ENCODE assay signal across 21 cellular contexts in the genomic region with DNA sequence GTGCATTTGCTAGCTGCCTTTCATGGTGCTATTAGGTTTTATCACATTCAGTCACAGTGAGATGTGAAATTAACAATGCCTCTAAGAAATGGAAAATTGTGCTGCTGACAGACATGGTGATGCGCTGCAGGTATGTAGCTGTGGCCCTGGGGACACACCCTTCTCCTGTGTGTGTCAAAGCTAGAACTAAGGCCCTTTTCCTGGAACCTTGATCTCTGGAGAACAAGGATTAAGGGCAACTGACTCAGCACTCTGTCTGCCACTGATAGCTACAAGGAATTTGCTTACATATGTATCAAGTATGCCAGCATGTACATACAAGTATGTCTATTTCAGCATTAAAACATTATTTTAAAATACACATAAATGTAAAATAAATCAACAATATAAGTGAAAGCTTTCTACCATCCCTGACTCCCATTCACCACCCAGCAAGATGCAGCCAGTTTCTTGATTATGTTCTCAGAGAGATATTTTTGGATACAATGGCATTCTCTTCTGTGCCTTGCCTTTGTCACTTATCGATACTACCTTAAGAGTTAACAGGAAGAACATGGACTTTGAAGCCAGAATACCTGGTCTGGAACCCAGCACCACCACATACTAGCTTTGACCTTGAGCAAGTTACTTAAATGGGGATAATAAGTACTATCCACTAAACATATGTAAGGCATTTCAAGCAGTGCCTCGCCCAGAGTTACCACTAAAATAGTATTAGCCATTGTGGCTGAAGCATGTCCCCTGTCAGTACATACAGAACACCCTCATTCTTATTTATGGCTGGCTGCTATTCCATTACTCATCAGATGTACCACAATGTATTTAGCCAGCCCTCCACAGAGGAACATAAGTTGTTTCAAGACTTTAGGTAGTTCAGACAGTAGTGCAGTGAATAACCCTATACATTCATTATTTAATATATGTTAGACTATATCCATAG.
DNase-seq lines count a peak whose midpoint lies in the region; FAIRE-seq and TF ChIP-seq lines count a peak whose summit lies in the region.
"Had no signal": no experiment of that assay in that cellular context is flagged by ENCODE, and none has a peak within 500 bp of the region (broad histone marks: within the 10 kb centered on the region; RNA-seq: fewer than 3 reads in every experiment).

No MANE protein-coding gene starts in this region.

- no peak overlapping the region for H3K4me3 Mint-ChIP-seq in brain
- H3K4me3 Mint-ChIP-seq: activated CD4-positive, alpha-beta memory T cell treated with anti-CD3 and anti-CD28 coated beads, Interleukin-2, amount 10 ng/mL, durations not matched to agents 7 days and 5 days; CD8-positive, alpha-beta memory T cell; stimulated activated memory B cell treated with anti-CD40 and anti-IgM and Interleukin-4, amounts not matched to agents 10 μg/mL and 1 μg/mL and 100 μg/mL, for 72 hours had no signal

- peak overlapping the region; percentile 30 for H3K9ac ChIP-seq in keratinocyte (ENCODE audit: control insufficient read depth, extremely low read depth, insufficient read depth, low read length)
- peak overlapping the region; percentile 52 for H3K9ac ChIP-seq in smooth muscle cell (ENCODE audit: low read depth)

- H3K27me3 Mint-ChIP-seq in brain = peaks cover 4% of the 10 kb centered on the region
- H3K27me3 Mint-ChIP-seq: activated CD4-positive, alpha-beta memory T cell treated with anti-CD3 and anti-CD28 coated beads, Interleukin-2, amount 10 ng/mL, durations not matched to agents 7 days and 5 days; CD8-positive, alpha-beta memory T cell had no signal

- H3K27ac Mint-ChIP-seq in brain = peak overlapping the region in 3 of 5 experiments; percentile 36 to 57 (median 48)
- H3K27ac Mint-ChIP-seq: activated CD4-positive, alpha-beta memory T cell treated with anti-CD3 and anti-CD28 coated beads, Interleukin-2, amount 10 ng/mL, durations not matched to agents 7 days and 5 days; CD8-positive, alpha-beta memory T cell; stimulated activated memory B cell treated with anti-CD40 and anti-IgM and Interleukin-4, amounts not matched to agents 10 μg/mL and 1 μg/mL and 100 μg/mL, for 72 hours had no signal

- WGBS in smooth muscle cell (ENCODE audit: low lambda C conversion rate) = 66% methylated on average over 3 of the region's 3 CpGs

- peak; percentile 91 for FAIRE-seq in keratinocyte (lab: Jason Lieb, UNC)

- TF ChIP-seq CTCF in brain (conservative IDR thresholded peaks at IDR 0.05) = no peak
- no peak for TF ChIP-seq CTCF in keratinocyte (optimal IDR thresholded peaks at IDR 0.05 in 1 of 3, IDR thresholded peaks at IDR 0.05 in 1 of 3, conservative IDR thresholded peaks at IDR 0.05 in 1 of 3; ENCODE audit: extremely low read depth in 1 of 3, insufficient read depth in 2 of 3, low read length in 3 of 3)
- no peak for TF ChIP-seq CTCF in smooth muscle cell (IDR thresholded peaks at IDR 0.05; ENCODE audit: borderline replicate concordance, insufficient read depth, poor library complexity, severe bottlenecking)

- peaks cover 14% of the 10 kb centered on the region for H3K4me1 Mint-ChIP-seq in brain
- H3K4me1 Mint-ChIP-seq: activated CD4-positive, alpha-beta memory T cell treated with anti-CD3 and anti-CD28 coated beads, Interleukin-2, amount 10 ng/mL, durations not matched to agents 7 days and 5 days; CD8-positive, alpha-beta memory T cell; stimulated activated memory B cell treated with anti-CD40 and anti-IgM and Interleukin-4, amounts not matched to agents 10 μg/mL and 1 μg/mL and 100 μg/mL, for 72 hours had no signal

- H3K36me3 ChIP-seq in keratinocyte (ENCODE audit: control insufficient read depth in 2 of 2, extremely low read depth in 1 of 2, insufficient read depth in 2 of 2, low read length in 2 of 2) (no peaks in the 10 kb centered on the region), smooth muscle cell (ENCODE audit: low read depth) (no peaks in the 10 kb centered on the region)

- H2AFZ ChIP-seq in keratinocyte (ENCODE audit: control insufficient read depth, low read length) (peak overlapping the region; percentile 50), smooth muscle cell (ENCODE audit: low read depth) (no peak overlapping the region)

- H3K4me2 ChIP-seq in keratinocyte (ENCODE audit: control insufficient read depth, extremely low read depth, insufficient read depth, low read depth, low read length) (peak overlapping the region; percentile 70), smooth muscle cell (peak overlapping the region; percentile 67)

- H3K4me1 ChIP-seq in keratinocyte (ENCODE audit: control insufficient read depth, extremely low read depth, insufficient read depth, low read length) (peaks cover 32% of the 10 kb centered on the region), smooth muscle cell (ENCODE audit: low read depth) (no peaks in the 10 kb centered on the region)

- H4K20me1 ChIP-seq in keratinocyte (ENCODE audit: control insufficient read depth, extremely low read depth, insufficient read depth, low read length) (no peaks in the 10 kb centered on the region), smooth muscle cell (ENCODE audit: low read depth) (no peaks in the 10 kb centered on the region)

- peak; percentile 58 for DNase-seq in OCI-M1 (lab: John Stamatoyannopoulos, UW)
- DNase-seq in keratinocyte (ENCODE audit: low read depth, low spot score) = peak; percentile 40
- DNase-seq in smooth muscle cell (lab: John Stamatoyannopoulos, UW; ENCODE audit: unreplicated experiment) = no peak
- no peak for DNase-seq in globus pallidus (ENCODE audit: low spot score)
- DNase-seq in activated T-cell treated with anti-CD3 and anti-CD28 coated beads for 4 hours = no peak
- no peak for DNase-seq in NCI-H187 (lab: John Stamatoyannopoulos, UW)
- DNase-seq: activated CD4-positive, alpha-beta memory T cell treated with anti-CD3 and anti-CD28 coated beads, Interleukin-2, amount 10 ng/mL, durations not matched to agents 7 days and 5 days; activated naive CD4-positive, alpha-beta T cell; activated T-cell treated with anti-CD3 and anti-CD28 coated beads, Interleukin-2, amount 50 U/mL, for 1 hour; anterior cingulate cortex; CD8-positive, alpha-beta memory T cell; DND-41; effector memory CD4-positive, alpha-beta T cell; Karpas-422; left cardiac atrium; NCI-H1092 treated with DMSO at 0.1 percent for 48 hours; NCI-H526 treated with DMSO at 0.1 percent for 48 hours; retina; SIG-M5 had no signal

- H3K27me3 ChIP-seq in keratinocyte (ENCODE audit: control insufficient read depth, extremely low read depth, insufficient read depth, low read length) (no peaks in the 10 kb centered on the region), smooth muscle cell (ENCODE audit: low read depth) (no peaks in the 10 kb centered on the region)

- no peaks in the 10 kb centered on the region for H3K9me1 ChIP-seq in keratinocyte (ENCODE audit: control insufficient read depth, extremely low read depth, insufficient read depth, low read length)

- H3K36me3 Mint-ChIP-seq in brain = no peaks in the 10 kb centered on the region
- H3K36me3 Mint-ChIP-seq: CD8-positive, alpha-beta memory T cell; stimulated activated memory B cell treated with anti-CD40 and anti-IgM and Interleukin-4, amounts not matched to agents 10 μg/mL and 1 μg/mL and 100 μg/mL, for 72 hours had no signal

- no peaks in the 10 kb centered on the region for H3K79me2 ChIP-seq in keratinocyte (ENCODE audit: control insufficient read depth, insufficient read depth, low read length)
- H3K79me2 ChIP-seq in smooth muscle cell (ENCODE audit: low read depth) = no peaks in the 10 kb centered on the region

- dilution Hi-C loops in keratinocyte (cut with MboI; ENCODE audit: extremely low pct_ligation_motif_present, low sequenced_read_pairs) = no loop called here

- H3K4me3 ChIP-seq in keratinocyte (ENCODE audit: control insufficient read depth in 2 of 3, extremely low read depth in 1 of 3, insufficient read depth in 2 of 3, low read depth in 1 of 3, low read length in 3 of 3) = peak overlapping the region in 2 of 3 experiments; percentile 4 to 43
- H3K4me3 ChIP-seq in smooth muscle cell = no peak overlapping the region

- H3F3A ChIP-seq in smooth muscle cell (ENCODE audit: low read depth) = no peaks in the 10 kb centered on the region

- H3K27ac ChIP-seq in keratinocyte (ENCODE audit: control insufficient read depth, insufficient read depth, low read length) = peak overlapping the region; percentile 80
- H3K27ac ChIP-seq in smooth muscle cell (ENCODE audit: low read depth) = peak overlapping the region; percentile 94

- H3K9me3 ChIP-seq in keratinocyte (ENCODE audit: control insufficient read depth, low read depth, low read length) (no peaks in the 10 kb centered on the region), smooth muscle cell (replicated peaks; ENCODE audit: low read depth) (no peaks in the 10 kb centered on the region)

- H3K9me3 Mint-ChIP-seq in brain = no peaks in the 10 kb centered on the region
- H3K9me3 Mint-ChIP-seq: activated CD4-positive, alpha-beta memory T cell treated with anti-CD3 and anti-CD28 coated beads, Interleukin-2, amount 10 ng/mL, durations not matched to agents 7 days and 5 days; stimulated activated memory B cell treated with anti-CD40 and anti-IgM and Interleukin-4, amounts not matched to agents 10 μg/mL and 1 μg/mL and 100 μg/mL, for 72 hours had no signal

Comparison
In these comparisons a context has a peak if more than half of its experiments do, and no peak if none do; other contexts are left out.
1. DNase-seq: peak in OCI-M1 (single experiment) and keratinocyte (single experiment); none in smooth muscle cell (single experiment), globus pallidus (single experiment), activated T-cell treated with anti-CD3 and anti-CD28 coated beads for 4 hours (single experiment) and NCI-H187 (0 of 2).